8 cellular contexts compared by ENCODE assay signal in genomic region chr3:39154323-39155021, GRCh38. TPM values are rescaled to one million over a fixed set of nuclear protein-coding genes. Genes with fewer than 3 reads are reported as not detected.
A peak's percentile ranks its signal among the peaks of the same experiment; 100 is the strongest.
DNase-seq lines count a peak whose midpoint lies in the region; ATAC-seq and TF ChIP-seq lines count a peak whose summit lies in the region.

No MANE protein-coding gene starts in this region.

- no peak overlapping the region for H3K4me2 ChIP-seq in PC-3 (ENCODE audit: low read length)

- CTCF ChIA-PET in CD8-positive, alpha-beta T cell (lab: Charles Lee) = interaction anchor here (1.4 kb wide), 1 partner anchor 16 kb away, joined by 3 read pairs; no protein-coding TSS in a partner anchor
- CTCF ChIA-PET in PC-3 (lab: Charles Lee) = no interaction called here

- peaks cover 20% of the 10 kb centered on the region for H3K36me3 Mint-ChIP-seq in CD8-positive, alpha-beta T cell
- no peaks in the 10 kb centered on the region for H3K36me3 Mint-ChIP-seq in neural crest cell (ENCODE audit: low read depth)

- H3K27me3 Mint-ChIP-seq in CD8-positive, alpha-beta T cell (ENCODE audit: low read depth) = no peaks in the 10 kb centered on the region
- H3K27me3 Mint-ChIP-seq in neural crest cell (ENCODE audit: low read depth) = peaks cover 37% of the 10 kb centered on the region

- peak overlapping the region; percentile 85 for H3K27ac Mint-ChIP-seq in CD8-positive, alpha-beta T cell
- H3K27ac Mint-ChIP-seq in neural crest cell (ENCODE audit: unreplicated experiment) = peak overlapping the region; percentile 78

- intact Hi-C loops in CD8-positive, alpha-beta T cell (cut with DNase I, micrococcal nuclease) = no loop called here
- intact Hi-C loops in PC-3 (cut with micrococcal nuclease) = no loop called here
- intact Hi-C loops in sciatic nerve (cut with DNase I) = no loop called here

- TF ChIP-seq CTCF in CD8-positive, alpha-beta T cell (IDR thresholded peaks at IDR 0.05) = no peak
- TF ChIP-seq CTCF in PC-3 (conservative IDR thresholded peaks at IDR 0.05; ENCODE audit: low read depth, low read length) (no peak), epithelial cell of esophagus (IDR thresholded peaks at IDR 0.05; ENCODE audit: insufficient read depth, low read depth, low read length, missing control alignments) (no peak), neural crest cell (conservative IDR thresholded peaks at IDR 0.05) (no peak)

- POLR2A ChIA-PET in CD8-positive, alpha-beta T cell (lab: Charles Lee) = interaction anchor here (0.5 kb wide), 1 partner anchor 124 kb away, joined by 3 read pairs; no protein-coding TSS in a partner anchor
- POLR2A ChIA-PET in PC-3 (lab: Charles Lee; ENCODE audit: unreplicated experiment) = no interaction called here

- no peaks in the 10 kb centered on the region for H3K9me3 ChIP-seq in CD8-positive, alpha-beta T cell (ENCODE audit: low read length)
- H3K9me3 ChIP-seq in PC-3 (ENCODE audit: low read length) = no peaks in the 10 kb centered on the region

- H3K9me3 Mint-ChIP-seq in CD8-positive, alpha-beta T cell = no peaks in the 10 kb centered on the region
- no peaks in the 10 kb centered on the region for H3K9me3 Mint-ChIP-seq in neural crest cell

- H3K79me2 ChIP-seq in PC-3 (ENCODE audit: low read length) = peaks cover 34% of the 10 kb centered on the region

- peak overlapping the region; percentile 76 for H3K4me3 Mint-ChIP-seq in CD8-positive, alpha-beta T cell
- H3K4me3 Mint-ChIP-seq in neural crest cell = peak overlapping the region; percentile 89

- DNase-seq in CD8-positive, alpha-beta T cell = no peak
- DNase-seq in PC-3 = no peak
- peak; percentile 47 for DNase-seq in epithelial cell of esophagus (ENCODE audit: low read depth)
- no peak for DNase-seq in neural crest cell (ENCODE audit: low read depth, low spot score)
- no peak for DNase-seq in sciatic nerve (ENCODE audit: low spot score)

- H3K4me1 ChIP-seq in CD8-positive, alpha-beta T cell (ENCODE audit: insufficient read depth, low read length) = peaks cover 31% of the 10 kb centered on the region
- peaks cover 27% of the 10 kb centered on the region for H3K4me1 ChIP-seq in PC-3 (ENCODE audit: insufficient read depth, low read length)

- no peak overlapping the region for H3K4me3 ChIP-seq in CD8-positive, alpha-beta T cell (ENCODE audit: low read depth, low read length)
- H3K4me3 ChIP-seq in PC-3 (ENCODE audit: low read length) (no peak overlapping the region), epithelial cell of esophagus (ENCODE audit: low read length) (no peak overlapping the region)

- no peaks in the 10 kb centered on the region for H3F3A ChIP-seq in PC-3 (ENCODE audit: low read length, unreplicated experiment)

- no peaks in the 10 kb centered on the region for H3K27me3 ChIP-seq in CD8-positive, alpha-beta T cell (ENCODE audit: insufficient read depth, low read length)
- no peaks in the 10 kb centered on the region for H3K27me3 ChIP-seq in PC-3 (ENCODE audit: low read length)

- H3K4me1 Mint-ChIP-seq in CD8-positive, alpha-beta T cell (ENCODE audit: low read depth) = peaks cover 42% of the 10 kb centered on the region
- H3K4me1 Mint-ChIP-seq in neural crest cell = peaks cover 39% of the 10 kb centered on the region

- no peaks in the 10 kb centered on the region for H3K36me3 ChIP-seq in CD8-positive, alpha-beta T cell (ENCODE audit: insufficient read depth, low read length)
- H3K36me3 ChIP-seq in PC-3 (ENCODE audit: low read depth, low read length) = no peaks in the 10 kb centered on the region

- H3K27ac ChIP-seq in CD8-positive, alpha-beta T cell (ENCODE audit: low read depth, low read length) = no peak overlapping the region
- H3K27ac ChIP-seq in PC-3 (ENCODE audit: low read length) = no peak overlapping the region

- no peak overlapping the region for H3K9ac ChIP-seq in PC-3 (ENCODE audit: low read length)

- H2AFZ ChIP-seq in PC-3 (ENCODE audit: low read length) = no peak overlapping the region

- H4K20me1 ChIP-seq in PC-3 (ENCODE audit: low read length) = peaks cover 27% of the 10 kb centered on the region

- ATAC-seq in CD8-positive, alpha-beta T cell = no peak
- no peak for ATAC-seq in PC-3
- ATAC-seq in sciatic nerve = no peak
- ATAC-seq in HG02588 (IDR thresholded peaks at IDR 0.05; ENCODE audit: unreplicated experiment) = no peak
- no peak for ATAC-seq in HG03457 (IDR thresholded peaks at IDR 0.05; ENCODE audit: unreplicated experiment)
- ATAC-seq in HG03135 (IDR thresholded peaks at IDR 0.05; ENCODE audit: unreplicated experiment) = no peak

- TSS peak; percentile 33 for BruUV-seq in PC-3 (replicated peaks; lab: Mats Ljungman, UMichigan)

- H3K9me2 ChIP-seq in PC-3 (replicated peaks; ENCODE audit: low read length) = no peaks in the 10 kb centered on the region

RNA-seq across cellular contexts. Expression of gene CSRNP1, which starts 1.1 kb away (rescaled TPM):
- 100 to 1,000 TPM; 535 TPM for total RNA-seq in CD8-positive, alpha-beta T cell
- total RNA-seq in PC-3 (2014; rRNA removed) (72.3 and 86.9 TPM in 2 replicates), neural crest cell (2.4 TPM in 2 replicates), sciatic nerve (51.7 TPM)

RNA-seq across cellular contexts. Expression of gene XIRP1, which starts 37.9 kb away (rescaled TPM):
- total RNA-seq in CD8-positive, alpha-beta T cell = not detected
- not detected in 2 replicates for total RNA-seq in PC-3 (2014; rRNA removed)
- total RNA-seq in neural crest cell = not detected in 2 replicates
- total RNA-seq in sciatic nerve = 0.04 TPM

RNA-seq across cellular contexts. Expression of gene TTC21A, which starts 47.0 kb away (rescaled TPM):
- 1 to 10 TPM; 1.8 to 2.3 TPM for total RNA-seq in CD8-positive, alpha-beta T cell
- 1.2 TPM in 2 replicates for total RNA-seq in PC-3 (2014; rRNA removed)
- total RNA-seq in neural crest cell = 6.8 and 8.2 TPM in 2 replicates
- 13.4 TPM for total RNA-seq in sciatic nerve

RNA-seq across cellular contexts. Expression of gene GORASP1, which starts 47.0 kb away (rescaled TPM):
- 10 to 100 TPM; 13.9 to 20.2 TPM for total RNA-seq in CD8-positive, alpha-beta T cell
- total RNA-seq in PC-3 (2014; rRNA removed) = 47.4 and 58.9 TPM in 2 replicates
- total RNA-seq in neural crest cell = 54.0 TPM in 2 replicates
- 55.8 TPM for total RNA-seq in sciatic nerve

Comparison
In these comparisons a context has a peak if more than half of its experiments do, and no peak if none do; other contexts are left out.
1. RNA of gene CSRNP1, which starts 1.1 kb away (total RNA-seq): 535 TPM in CD8-positive, alpha-beta T cell, 72.3 to 86.9 TPM in PC-3 and 51.7 TPM in sciatic nerve (single experiment); 2.4 TPM in neural crest cell; every median in the first group is over 10 times any median in the second.